8 cellular contexts compared by ENCODE assay signal in the genomic region with DNA sequence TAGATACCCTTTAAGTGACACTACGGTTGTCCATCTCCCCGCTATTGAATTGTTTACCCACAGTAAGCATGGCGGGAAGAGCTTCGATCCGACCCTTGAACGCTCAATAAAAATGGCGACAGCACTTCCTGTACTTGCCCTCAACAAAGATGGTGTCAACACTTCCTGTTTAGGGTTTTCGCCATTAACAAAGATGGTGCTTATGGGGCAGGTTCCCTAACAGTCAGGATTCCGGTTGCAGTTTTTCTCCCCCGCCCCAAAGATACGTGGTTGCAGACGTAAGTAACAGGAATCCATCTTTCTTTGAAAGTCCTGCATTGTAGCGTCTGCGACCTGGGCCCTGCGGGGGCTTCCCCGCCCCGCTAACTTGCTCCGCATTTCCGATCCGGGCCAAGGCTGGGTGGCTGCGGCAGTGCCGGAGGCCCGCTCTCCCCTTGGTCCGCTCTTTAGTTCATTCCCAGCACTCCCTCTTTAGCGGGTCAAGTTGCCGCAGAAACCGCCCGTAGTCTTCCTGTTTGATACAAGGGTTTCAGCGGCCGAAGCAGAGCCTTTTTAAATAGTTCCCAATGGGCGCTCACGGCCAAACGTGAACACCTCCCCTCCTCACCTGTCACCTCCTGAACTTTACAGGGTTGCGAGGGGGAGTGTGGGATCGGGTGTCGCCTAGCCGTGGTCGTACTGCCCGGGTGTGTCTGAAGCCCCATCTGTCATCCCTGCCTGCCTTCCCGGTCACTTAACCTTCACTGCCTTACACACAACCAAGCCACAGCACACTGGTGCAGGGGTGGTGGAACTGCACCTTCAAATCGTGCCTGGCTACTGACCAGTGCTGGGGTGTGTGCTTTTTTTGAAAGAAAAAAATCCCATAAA. TPM values are rescaled to one million over a fixed set of nuclear protein-coding genes. Genes with fewer than 3 reads are reported as not detected.
DNase-seq lines count a peak whose midpoint lies in the region; ATAC-seq lines count a peak whose summit lies in the region.

A gene (plus strand): TSS at position 181 of the 870 bp plus-strand sequence.

- no peaks in the 10 kb centered on the region for H3K36me3 ChIP-seq in effector memory CD4-positive, alpha-beta T cell (ENCODE audit: control insufficient read depth, insufficient read depth, low read length)

- peak; percentile 91 for DNase-seq in CMK (ENCODE audit: low read depth)
- peak; percentile 95 for DNase-seq in HS-5 (ENCODE audit: low read depth)
- DNase-seq in NK-92 treated with Interleukin-12 subunit alpha and Interleukin-12 subunit beta, amount 100 ng/mL, for 24 hours (lab: John Stamatoyannopoulos, UW) = peak; percentile 71
- peak; percentile 80 to 86 (median 84) for DNase-seq in effector memory CD4-positive, alpha-beta T cell
- DNase-seq in lung microvascular endothelial cell (ENCODE audit: low read depth in 2 of 2) = peak; percentile 98 to 99
- peak; percentile 57 to 79 (median 64) for DNase-seq in stimulated activated CD4-positive, alpha-beta T cell treated with anti-CD3 and anti-CD28 coated beads, TNF-alpha, amount 100 ng/mL, for 48 hours (ENCODE audit: low read depth in 3 of 3)

- no peaks in the 10 kb centered on the region for H3K9me3 ChIP-seq in effector memory CD4-positive, alpha-beta T cell (ENCODE audit: control insufficient read depth, low read length)

- POLR2A ChIA-PET in activated CD8-positive, alpha-beta memory T cell treated with anti-CD3 and anti-CD28 coated beads for 36 hours (lab: Charles Lee) = interaction anchor here (1.0 kb wide), 1 partner anchor 1326 kb away, joined by 3 read pairs; no protein-coding TSS in a partner anchor

- ATAC-seq in GM19468 (IDR thresholded peaks at IDR 0.05; ENCODE audit: extremely low read depth, unreplicated experiment) = peak; percentile 82

- H3K4me3 ChIP-seq in effector memory CD4-positive, alpha-beta T cell (ENCODE audit: insufficient read depth, low read depth, low read length, poor library complexity, severe bottlenecking) = peak within 1 kb of the TSS; percentile 61

- no peaks in the 10 kb centered on the region for H3K27me3 ChIP-seq in effector memory CD4-positive, alpha-beta T cell (replicated peaks; ENCODE audit: control insufficient read depth, insufficient read depth, low read length, poor library complexity, severe bottlenecking)

- H3K4me1 ChIP-seq in effector memory CD4-positive, alpha-beta T cell (ENCODE audit: control insufficient read depth, insufficient read depth, low read length, poor library complexity, severe bottlenecking) = peaks cover 8% of the 10 kb centered on the region

- CTCF ChIA-PET in activated CD8-positive, alpha-beta memory T cell treated with anti-CD3 and anti-CD28 coated beads for 36 hours (lab: Charles Lee) = interaction anchor here (0.6 to 1.4 kb wide), 4 partner anchors 108 to 425 kb away, joined by 3 to 5 read pairs (median 4); no protein-coding TSS in a partner anchor

- H3K27ac ChIP-seq in effector memory CD4-positive, alpha-beta T cell (ENCODE audit: insufficient read depth, low read length, poor library complexity, severe bottlenecking) = peak within 1 kb of the TSS; percentile 99

RNA-seq across cellular contexts. Expression of the gene that starts here (rescaled TPM):
- total RNA-seq in activated CD8-positive, alpha-beta memory T cell treated with anti-CD3 and anti-CD28 coated beads for 36 hours = 10 to 100 TPM; 10.1 to 11.8 TPM
- total RNA-seq in lung microvascular endothelial cell = 9.3 and 9.4 TPM in 2 replicates

Comparison
In these comparisons a context has a peak if more than half of its experiments do, and no peak if none do; other contexts are left out.
1. Peak in every context shown above with its lines: DNase-seq, ATAC-seq, H3K4me3 ChIP-seq and H3K27ac ChIP-seq.